1 cellular context compared by ENCODE assay signal in the genomic region with DNA sequence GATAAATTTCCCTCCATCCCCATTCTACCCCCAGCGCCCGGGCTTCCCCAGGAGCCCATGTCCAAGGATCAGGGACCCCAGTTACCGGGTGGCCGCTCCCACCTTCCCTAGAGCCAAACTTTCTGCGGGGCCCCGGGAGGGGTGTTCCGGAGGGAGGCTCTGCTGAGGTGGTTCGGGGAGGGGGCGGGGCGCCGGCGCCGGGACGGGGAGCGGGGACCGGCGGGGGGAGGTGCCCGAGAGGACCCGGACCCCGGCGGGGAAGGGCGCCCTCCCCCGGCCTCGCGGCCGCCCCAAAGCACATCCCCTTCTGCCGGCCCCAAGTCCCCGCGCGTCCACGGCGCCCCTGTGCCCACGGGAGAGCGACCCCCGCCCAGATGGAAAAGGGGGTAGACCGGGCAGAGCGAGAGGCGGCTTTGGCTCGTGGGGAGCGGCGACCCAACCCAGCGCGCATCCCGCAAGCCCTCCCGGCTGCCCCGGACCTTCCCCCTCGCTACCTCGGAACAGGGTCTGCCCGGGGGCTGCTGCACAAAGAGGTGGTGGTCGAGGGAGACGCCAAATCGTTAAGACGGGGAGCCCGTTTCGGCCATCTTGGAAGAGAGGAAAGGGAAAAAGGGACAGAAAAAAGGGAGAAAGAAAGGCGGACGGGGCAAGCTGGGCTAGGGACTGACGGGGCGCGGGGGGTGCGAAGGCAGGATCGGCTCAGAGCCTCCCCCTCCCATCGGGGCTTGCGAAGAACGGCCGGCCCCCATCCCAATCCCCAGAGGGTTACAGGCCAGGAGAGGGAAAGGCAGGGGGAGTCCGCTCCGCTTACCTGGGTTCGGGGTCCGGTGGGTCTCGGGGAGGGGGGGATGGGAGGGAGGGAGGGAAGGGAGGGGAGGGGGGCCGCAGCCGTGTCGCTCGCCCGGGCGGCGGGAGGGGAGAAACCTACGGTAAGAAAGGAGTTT.
TF ChIP-seq lines count a peak whose summit lies in the region.

No MANE protein-coding gene starts in this region.

TF ChIP-seq in HepG2, 621 proteins besides CTCF, POLR2A, EP300 and RAD21 (continued from another document):
- TF ChIP-seq ZNF660 (CRISPR knock-in tag; IDR thresholded peaks at IDR 0.05; ENCODE audit: borderline replicate concordance, low read depth): no peak
- TF ChIP-seq, protein P1, sequence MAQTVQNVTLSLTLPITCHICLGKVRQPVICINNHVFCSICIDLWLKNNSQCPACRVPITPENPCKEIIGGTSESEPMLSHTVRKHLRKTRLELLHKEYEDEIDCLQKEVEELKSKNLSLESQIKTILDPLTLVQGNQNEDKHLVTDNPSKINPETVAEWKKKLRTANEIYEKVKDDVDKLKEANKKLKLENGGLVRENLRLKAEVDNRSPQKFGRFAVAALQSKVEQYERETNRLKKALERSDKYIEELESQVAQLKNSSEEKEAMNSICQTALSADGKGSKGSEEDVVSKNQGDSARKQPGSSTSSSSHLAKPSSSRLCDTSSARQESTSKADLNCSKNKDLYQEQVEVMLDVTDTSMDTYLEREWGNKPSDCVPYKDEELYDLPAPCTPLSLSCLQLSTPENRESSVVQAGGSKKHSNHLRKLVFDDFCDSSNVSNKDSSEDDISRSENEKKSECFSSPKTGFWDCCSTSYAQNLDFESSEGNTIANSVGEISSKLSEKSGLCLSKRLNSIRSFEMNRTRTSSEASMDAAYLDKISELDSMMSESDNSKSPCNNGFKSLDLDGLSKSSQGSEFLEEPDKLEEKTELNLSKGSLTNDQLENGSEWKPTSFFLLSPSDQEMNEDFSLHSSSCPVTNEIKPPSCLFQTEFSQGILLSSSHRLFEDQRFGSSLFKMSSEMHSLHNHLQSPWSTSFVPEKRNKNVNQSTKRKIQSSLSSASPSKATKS (CRISPR knock-in tag; IDR thresholded peaks at IDR 0.05): no peak
- TF ChIP-seq ZNF605 (CRISPR knock-in tag; IDR thresholded peaks at IDR 0.05): no peak
- TF ChIP-seq MATR3 (CRISPR knock-in tag; IDR thresholded peaks at IDR 0.05): no peak
- no peak for TF ChIP-seq CHD2 (IDR thresholded peaks at IDR 0.05; ENCODE audit: low read depth, low read length)
- peak; percentile 58; the same call in 1 of the 2 replicates for TF ChIP-seq HHEX (CRISPR knock-in tag; IDR thresholded peaks at IDR 0.05)
- TF ChIP-seq ESRRA (CRISPR knock-in tag; IDR thresholded peaks at IDR 0.05; ENCODE audit: low read depth): 0 out of 2 replicates have a peak, but pooled peaks have one; percentile 39
- TF ChIP-seq HNF4A (CRISPR knock-in tag; IDR thresholded peaks at IDR 0.05): no peak
- TF ChIP-seq KMT2B (CRISPR knock-in tag; IDR thresholded peaks at IDR 0.05): peak; percentile 32; the same call in 1 of the 2 replicates
- TF ChIP-seq, protein P2, sequence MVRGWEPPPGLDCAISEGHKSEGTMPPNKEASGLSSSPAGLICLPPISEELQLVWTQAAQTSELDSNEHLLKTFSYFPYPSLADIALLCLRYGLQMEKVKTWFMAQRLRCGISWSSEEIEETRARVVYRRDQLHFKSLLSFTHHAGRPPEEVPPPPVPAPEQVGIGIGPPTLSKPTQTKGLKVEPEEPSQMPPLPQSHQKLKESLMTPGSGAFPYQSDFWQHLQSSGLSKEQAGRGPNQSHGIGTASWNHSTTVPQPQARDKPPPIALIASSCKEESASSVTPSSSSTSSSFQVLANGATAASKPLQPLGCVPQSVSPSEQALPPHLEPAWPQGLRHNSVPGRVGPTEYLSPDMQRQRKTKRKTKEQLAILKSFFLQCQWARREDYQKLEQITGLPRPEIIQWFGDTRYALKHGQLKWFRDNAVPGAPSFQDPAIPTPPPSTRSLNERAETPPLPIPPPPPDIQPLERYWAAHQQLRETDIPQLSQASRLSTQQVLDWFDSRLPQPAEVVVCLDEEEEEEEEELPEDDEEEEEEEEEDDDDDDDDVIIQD (CRISPR knock-in tag; IDR thresholded peaks at IDR 0.05; ENCODE audit: low read depth): no peak
- TF ChIP-seq, protein P3, sequence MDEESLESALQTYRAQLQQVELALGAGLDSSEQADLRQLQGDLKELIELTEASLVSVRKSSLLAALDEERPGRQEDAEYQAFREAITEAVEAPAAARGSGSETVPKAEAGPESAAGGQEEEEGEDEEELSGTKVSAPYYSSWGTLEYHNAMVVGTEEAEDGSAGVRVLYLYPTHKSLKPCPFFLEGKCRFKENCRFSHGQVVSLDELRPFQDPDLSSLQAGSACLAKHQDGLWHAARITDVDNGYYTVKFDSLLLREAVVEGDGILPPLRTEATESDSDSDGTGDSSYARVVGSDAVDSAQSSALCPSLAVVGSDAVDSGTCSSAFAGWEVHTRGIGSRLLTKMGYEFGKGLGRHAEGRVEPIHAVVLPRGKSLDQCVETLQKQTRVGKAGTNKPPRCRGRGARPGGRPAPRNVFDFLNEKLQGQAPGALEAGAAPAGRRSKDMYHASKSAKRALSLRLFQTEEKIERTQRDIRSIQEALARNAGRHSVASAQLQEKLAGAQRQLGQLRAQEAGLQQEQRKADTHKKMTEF (CRISPR knock-in tag; IDR thresholded peaks at IDR 0.05): peak; percentile 78; the same call in 1 of the 2 replicates
- TF ChIP-seq ZNF781 (CRISPR knock-in tag; IDR thresholded peaks at IDR 0.05; ENCODE audit: borderline replicate concordance, not compliant biosample characterization): peak; percentile 79
TF ChIP-seq in HepG2: peak in this region for 140.
